Comparison of ENCODE assay signal across 1 cellular context in genomic region chr6:78867370-78868040, GRCh38.
TF ChIP-seq lines count a peak whose summit lies in the region.

A gene with protein sequence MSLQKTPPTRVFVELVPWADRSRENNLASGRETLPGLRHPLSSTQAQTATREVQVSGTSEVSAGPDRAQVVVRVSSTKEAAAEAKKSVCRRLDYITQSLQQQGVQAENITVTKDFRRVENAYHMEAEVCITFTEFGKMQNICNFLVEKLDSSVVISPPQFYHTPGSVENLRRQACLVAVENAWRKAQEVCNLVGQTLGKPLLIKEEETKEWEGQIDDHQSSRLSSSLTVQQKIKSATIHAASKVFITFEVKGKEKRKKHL (plus strand): TSS chr6:78867551. CDS start chr6:78867577, 26 bp downstream.

TF ChIP-seq in HepG2, 621 proteins besides CTCF, POLR2A, EP300 and RAD21 (continued from another document and continues in another):
- TF ChIP-seq, protein P1, sequence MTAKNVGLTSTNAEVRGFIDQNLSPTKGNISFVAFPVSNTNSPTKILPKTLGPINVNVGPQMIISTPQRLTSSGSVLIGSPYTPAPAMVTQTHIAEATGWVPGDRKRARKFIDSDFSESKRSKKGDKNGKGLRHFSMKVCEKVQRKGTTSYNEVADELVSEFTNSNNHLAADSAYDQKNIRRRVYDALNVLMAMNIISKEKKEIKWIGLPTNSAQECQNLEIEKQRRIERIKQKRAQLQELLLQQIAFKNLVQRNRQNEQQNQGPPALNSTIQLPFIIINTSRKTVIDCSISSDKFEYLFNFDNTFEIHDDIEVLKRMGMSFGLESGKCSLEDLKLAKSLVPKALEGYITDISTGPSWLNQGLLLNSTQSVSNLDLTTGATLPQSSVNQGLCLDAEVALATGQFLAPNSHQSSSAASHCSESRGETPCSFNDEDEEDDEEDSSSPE (CRISPR knock-in tag; IDR thresholded peaks at IDR 0.05) = peak; percentile 45; the same call in 1 of the 2 replicates
- no peak for TF ChIP-seq ZNF816 (CRISPR knock-in tag; IDR thresholded peaks at IDR 0.05; ENCODE audit: borderline replicate concordance)
- TF ChIP-seq SOX6 (IDR thresholded peaks at IDR 0.05) = no peak
- peak; percentile 42; the same call in 1 of the 2 replicates for TF ChIP-seq SOX6 (CRISPR knock-in tag; IDR thresholded peaks at IDR 0.05)
- no peak for TF ChIP-seq MAZ (IDR thresholded peaks at IDR 0.05; ENCODE audit: borderline replicate concordance, low read depth, low read length)
- peak; percentile 64; the same call in 1 of the 2 replicates for TF ChIP-seq MAZ (CRISPR knock-in tag; IDR thresholded peaks at IDR 0.05; ENCODE audit: low read depth)
- TF ChIP-seq ZNF407 (CRISPR knock-in tag; IDR thresholded peaks at IDR 0.05; ENCODE audit: not compliant biosample characterization) = peak; percentile 59
- TF ChIP-seq IRF2 (CRISPR knock-in tag; IDR thresholded peaks at IDR 0.05) = peak; percentile 45; the same call in 1 of the 2 replicates
- 0 out of 2 replicates have a peak, but pooled peaks have one; percentile 19 for TF ChIP-seq SUZ12 (IDR thresholded peaks at IDR 0.05; ENCODE audit: low read depth, low read length)
- TF ChIP-seq ZSCAN21 (CRISPR knock-in tag; IDR thresholded peaks at IDR 0.05; ENCODE audit: borderline replicate concordance) = 0 out of 2 replicates have a peak, but pooled peaks have one; percentile 19
- 0 out of 2 replicates have a peak, but pooled peaks have one; percentile 9 for TF ChIP-seq HNF4A (CRISPR knock-in tag; IDR thresholded peaks at IDR 0.05)
- peak; percentile 68; the same call in 1 of the 2 replicates for TF ChIP-seq ZNF547 (CRISPR knock-in tag; IDR thresholded peaks at IDR 0.05)
- TF ChIP-seq TBX2 (CRISPR knock-in tag; IDR thresholded peaks at IDR 0.05; ENCODE audit: borderline replicate concordance) = peak; percentile 45; the same call in 1 of the 2 replicates
- 0 out of 2 replicates have a peak, but pooled peaks have one; percentile 17 for TF ChIP-seq FOXO1 (CRISPR knock-in tag; IDR thresholded peaks at IDR 0.05)
- no peak for TF ChIP-seq ZFP62 (CRISPR knock-in tag; IDR thresholded peaks at IDR 0.05)
- TF ChIP-seq YY1 (IDR thresholded peaks at IDR 0.05; ENCODE audit: insufficient read depth, insufficient replicate concordance, low read depth, low read length) = peak; percentile 68
- TF ChIP-seq KAT7 (CRISPR knock-in tag; IDR thresholded peaks at IDR 0.05; ENCODE audit: borderline replicate concordance) = no peak
- TF ChIP-seq ZBTB20 (CRISPR knock-in tag; IDR thresholded peaks at IDR 0.05; ENCODE audit: borderline replicate concordance, low read depth) = no peak
- TF ChIP-seq, protein P2, sequence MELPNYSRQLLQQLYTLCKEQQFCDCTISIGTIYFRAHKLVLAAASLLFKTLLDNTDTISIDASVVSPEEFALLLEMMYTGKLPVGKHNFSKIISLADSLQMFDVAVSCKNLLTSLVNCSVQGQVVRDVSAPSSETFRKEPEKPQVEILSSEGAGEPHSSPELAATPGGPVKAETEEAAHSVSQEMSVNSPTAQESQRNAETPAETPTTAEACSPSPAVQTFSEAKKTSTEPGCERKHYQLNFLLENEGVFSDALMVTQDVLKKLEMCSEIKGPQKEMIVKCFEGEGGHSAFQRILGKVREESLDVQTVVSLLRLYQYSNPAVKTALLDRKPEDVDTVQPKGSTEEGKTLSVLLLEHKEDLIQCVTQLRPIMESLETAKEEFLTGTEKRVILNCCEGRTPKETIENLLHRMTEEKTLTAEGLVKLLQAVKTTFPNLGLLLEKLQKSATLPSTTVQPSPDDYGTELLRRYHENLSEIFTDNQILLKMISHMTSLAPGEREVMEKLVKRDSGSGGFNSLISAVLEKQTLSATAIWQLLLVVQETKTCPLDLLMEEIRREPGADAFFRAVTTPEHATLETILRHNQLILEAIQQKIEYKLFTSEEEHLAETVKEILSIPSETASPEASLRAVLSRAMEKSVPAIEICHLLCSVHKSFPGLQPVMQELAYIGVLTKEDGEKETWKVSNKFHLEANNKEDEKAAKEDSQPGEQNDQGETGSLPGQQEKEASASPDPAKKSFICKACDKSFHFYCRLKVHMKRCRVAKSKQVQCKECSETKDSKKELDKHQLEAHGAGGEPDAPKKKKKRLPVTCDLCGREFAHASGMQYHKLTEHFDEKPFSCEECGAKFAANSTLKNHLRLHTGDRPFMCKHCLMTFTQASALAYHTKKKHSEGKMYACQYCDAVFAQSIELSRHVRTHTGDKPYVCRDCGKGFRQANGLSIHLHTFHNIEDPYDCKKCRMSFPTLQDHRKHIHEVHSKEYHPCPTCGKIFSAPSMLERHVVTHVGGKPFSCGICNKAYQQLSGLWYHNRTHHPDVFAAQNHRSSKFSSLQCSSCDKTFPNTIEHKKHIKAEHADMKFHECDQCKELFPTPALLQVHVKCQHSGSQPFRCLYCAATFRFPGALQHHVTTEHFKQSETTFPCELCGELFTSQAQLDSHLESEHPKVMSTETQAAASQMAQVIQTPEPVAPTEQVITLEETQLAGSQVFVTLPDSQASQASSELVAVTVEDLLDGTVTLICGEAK (IDR thresholded peaks at IDR 0.05) = no peak
- TF ChIP-seq, protein P2 (CRISPR knock-in tag; IDR thresholded peaks at IDR 0.05) = peak; percentile 46; the same call in 1 of the 2 replicates
- TF ChIP-seq, protein P3, sequence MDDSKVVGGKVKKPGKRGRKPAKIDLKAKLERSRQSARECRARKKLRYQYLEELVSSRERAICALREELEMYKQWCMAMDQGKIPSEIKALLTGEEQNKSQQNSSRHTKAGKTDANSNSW (CRISPR knock-in tag; IDR thresholded peaks at IDR 0.05; ENCODE audit: borderline replicate concordance) = no peak
- TF ChIP-seq ZNF557 (CRISPR knock-in tag; IDR thresholded peaks at IDR 0.05) = no peak
- TF ChIP-seq, protein P4, sequence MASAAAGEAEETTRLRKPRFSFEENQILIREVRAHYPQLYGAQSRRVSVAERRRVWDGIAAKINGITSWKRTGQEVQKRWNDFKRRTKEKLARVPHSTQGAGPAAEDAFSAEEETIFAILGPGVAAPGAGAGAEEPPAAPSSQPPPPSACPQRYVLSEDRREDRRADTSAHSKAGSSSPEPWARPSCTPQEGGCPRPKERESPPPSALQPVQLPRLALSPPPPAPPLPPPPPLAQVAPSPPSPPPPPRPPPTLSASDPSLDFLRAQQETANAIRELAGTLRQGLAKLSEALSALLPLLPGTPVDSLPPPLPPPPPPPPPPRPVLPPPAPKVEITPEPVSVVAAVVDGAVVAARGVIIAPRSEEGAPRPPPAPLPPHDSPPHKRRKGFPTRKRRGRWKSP (CRISPR knock-in tag; IDR thresholded peaks at IDR 0.05) = peak; percentile 98; the same call in 1 of the 2 replicates
- TF ChIP-seq ZSCAN5A (CRISPR knock-in tag; IDR thresholded peaks at IDR 0.05; ENCODE audit: borderline replicate concordance) = peak; percentile 50; the same call in 1 of the 2 replicates
- TF ChIP-seq HMGXB4 (CRISPR knock-in tag; IDR thresholded peaks at IDR 0.05; ENCODE audit: borderline replicate concordance in 1 of 2, low read depth in 1 of 2) = peak; percentile 80
- peak; percentile 88 for TF ChIP-seq GATAD1 (CRISPR knock-in tag; IDR thresholded peaks at IDR 0.05)
- 0 out of 2 replicates have a peak, but pooled peaks have one; percentile 17 for TF ChIP-seq RCOR2 (CRISPR knock-in tag; IDR thresholded peaks at IDR 0.05)
